ENCODE assay signal across 8 cellular contexts in genomic region chr1:224615861-224616760, GRCh38. TPM values are rescaled to one million over a fixed set of nuclear protein-coding genes. Genes with fewer than 3 reads are reported as not detected.
DNase-seq lines count a peak whose midpoint lies in the region; ATAC-seq, FAIRE-seq and TF ChIP-seq lines count a peak whose summit lies in the region.

Gene CNIH3 (plus strand): TSS chr1:224616317. CDS start chr1:224617175, 858 bp downstream.

- no peak for FAIRE-seq in GM19239 (lab: Jason Lieb, UNC)

- H3K36me3 Mint-ChIP-seq in CD4-positive, alpha-beta T cell (ENCODE audit: low read depth), result no peaks in the 10 kb centered on the region

- no peaks in the 10 kb centered on the region for H3K36me3 ChIP-seq in HUES48 (ENCODE audit: control insufficient read depth, insufficient read depth, low read length)
- H3K36me3 ChIP-seq in RWPE2 (ENCODE audit: low read depth), result no peaks in the 10 kb centered on the region
- no peaks in the 10 kb centered on the region for H3K36me3 ChIP-seq in brain microvascular endothelial cell (replicated peaks)
- no peaks in the 10 kb centered on the region for H3K36me3 ChIP-seq in stomach smooth muscle (ENCODE audit: control insufficient read depth in 2 of 2, insufficient read depth in 2 of 2, low read length in 2 of 2)

- peaks cover 53% of the 10 kb centered on the region for H3K27me3 Mint-ChIP-seq in CD4-positive, alpha-beta T cell

- intact Hi-C loops in CD4-positive, alpha-beta T cell (cut with DNase I, micrococcal nuclease), result no loop called here

- CTCF ChIA-PET in CD4-positive, alpha-beta T cell (lab: Charles Lee), result no interaction called here

- H3K27ac Mint-ChIP-seq in CD4-positive, alpha-beta T cell, result no peak within 1 kb of the TSS

- TF ChIP-seq CTCF in CD4-positive, alpha-beta T cell (IDR thresholded peaks at IDR 0.05), result no peak
- TF ChIP-seq CTCF in RWPE2 (IDR thresholded peaks at IDR 0.05; ENCODE audit: poor library complexity, severe bottlenecking), result no peak
- TF ChIP-seq CTCF in brain microvascular endothelial cell (IDR thresholded peaks at IDR 0.05; ENCODE audit: low read depth, low read length, missing control alignments), result no peak

- ATAC-seq in CD4-positive, alpha-beta T cell (ENCODE audit: poor library complexity), result peak; percentile 73
- peak; percentile 81 for ATAC-seq in RWPE2 (ENCODE audit: low read depth)
- ATAC-seq in GM18858 (IDR thresholded peaks at IDR 0.05; ENCODE audit: unreplicated experiment), result no peak

- POLR2A ChIA-PET in CD4-positive, alpha-beta T cell (lab: Charles Lee), result interaction anchor here (1.0 kb wide), 1 partner anchor 27 kb away, joined by 3 read pairs; no protein-coding TSS in a partner anchor

- no peaks in the 10 kb centered on the region for H3K9me3 Mint-ChIP-seq in CD4-positive, alpha-beta T cell

- H3K4me3 ChIP-seq in HUES48 (ENCODE audit: low read depth, low read length) (peak within 1 kb of the TSS; percentile 64), RWPE2 (ENCODE audit: severe bottlenecking) (peak within 1 kb of the TSS; percentile 39), brain microvascular endothelial cell (ENCODE audit: low read depth, low read length) (peak within 1 kb of the TSS; percentile 68), stomach smooth muscle (ENCODE audit: low read length in 2 of 2) (peak within 1 kb of the TSS; percentile 16 to 35)

- no peaks in the 10 kb centered on the region for H3K9me3 ChIP-seq in CD4-positive, alpha-beta T cell (ENCODE audit: control insufficient read depth, low read length)
- H3K9me3 ChIP-seq in HUES48 (ENCODE audit: control insufficient read depth, insufficient read depth, low read length) (no peaks in the 10 kb centered on the region), RWPE2 (ENCODE audit: severe bottlenecking) (no peaks in the 10 kb centered on the region), stomach smooth muscle (ENCODE audit: control insufficient read depth in 2 of 2, low read length in 2 of 2) (no peaks in the 10 kb centered on the region)

- in situ Hi-C loops in brain microvascular endothelial cell (cut with HindIII; ENCODE audit: low pct_ligation_motif_present, low sequenced_read_pairs), result loop anchor here (25.0 kb wide), 1 partner anchor 104 kb away; no protein-coding TSS in a partner anchor

- peaks cover 57% of the 10 kb centered on the region for H3K27me3 ChIP-seq in CD4-positive, alpha-beta T cell (ENCODE audit: control insufficient read depth, insufficient read depth, low read length)
- H3K27me3 ChIP-seq in HUES48 (ENCODE audit: control insufficient read depth, insufficient read depth, low read length) (peaks cover 73% of the 10 kb centered on the region), RWPE2 (ENCODE audit: insufficient read depth, poor library complexity, severe bottlenecking) (peaks cover 26% of the 10 kb centered on the region), brain microvascular endothelial cell (replicated peaks) (peaks cover 25% of the 10 kb centered on the region), stomach smooth muscle (ENCODE audit: control insufficient read depth in 1 of 2, insufficient read depth in 2 of 2, low read length in 2 of 2) (peaks cover 31 to 32% of the 10 kb centered on the region in 2 donors)

- H3K9ac ChIP-seq in HUES48 (ENCODE audit: low read depth, low read length), result no peak within 1 kb of the TSS; the same call in 1 of the 2 replicates
- H3K9ac ChIP-seq in stomach smooth muscle (ENCODE audit: low read length in 2 of 2), result no peak within 1 kb of the TSS

- H3K4me3 Mint-ChIP-seq in CD4-positive, alpha-beta T cell, result peak within 1 kb of the TSS; percentile 70

- no peak within 1 kb of the TSS for H3K27ac ChIP-seq in CD4-positive, alpha-beta T cell (ENCODE audit: low read depth, low read length)
- H3K27ac ChIP-seq in HUES48 (ENCODE audit: low read depth, low read length) (no peak within 1 kb of the TSS), RWPE2 (ENCODE audit: poor library complexity, severe bottlenecking) (no peak within 1 kb of the TSS), brain microvascular endothelial cell (no peak within 1 kb of the TSS), stomach smooth muscle (ENCODE audit: low read length) (no peak within 1 kb of the TSS)

- H3K4me1 ChIP-seq in HUES48 (ENCODE audit: control insufficient read depth, insufficient read depth, low read length) (peaks cover 19% of the 10 kb centered on the region), RWPE2 (ENCODE audit: insufficient read depth, poor library complexity, severe bottlenecking) (no peaks in the 10 kb centered on the region), stomach smooth muscle (ENCODE audit: control insufficient read depth, insufficient read depth, low read length) (peaks cover 9% of the 10 kb centered on the region)

- DNase-seq in CD4-positive, alpha-beta T cell, result peak in 2 of 10 experiments; percentile 25 to 33
- DNase-seq in RWPE2 (ENCODE audit: low spot score), result no peak
- no peak for DNase-seq in brain microvascular endothelial cell
- DNase-seq in left kidney (ENCODE audit: low read depth, low spot score), result peak; percentile 96
- DNase-seq in GM19239 (ENCODE audit: insufficient read length, low spot score), result no peak

- H3K4me1 Mint-ChIP-seq in CD4-positive, alpha-beta T cell (ENCODE audit: low read depth), result peaks cover 40% of the 10 kb centered on the region

RNA-seq across cellular contexts. Expression of gene CNIH3, which starts in this region (rescaled TPM):
- total RNA-seq in CD4-positive, alpha-beta T cell, result 1 to 10 TPM; 1.8 to 2.5 TPM
